ENCODE assay signal across 35 cellular contexts in genomic region chr4:129481107-129481506, GRCh38.
"Had no signal": no experiment of that assay in that cellular context is flagged by ENCODE, and none has a peak within 500 bp of the region (broad histone marks: within the 10 kb centered on the region; RNA-seq: fewer than 3 reads in every experiment).

No MANE protein-coding gene starts in this region.

- H3K4me3 ChIP-seq: MG63 had no signal

- H3K9me3 ChIP-seq: MG63 had no signal

- DNase-seq: Kasumi-1, MG63, MM.1S, MV-4-11, NCI-H1048, NCI-H1092, NCI-H1092 treated with DMSO at 0.1 percent for 48 hours, NCI-H1105, NCI-H1105 treated with DMSO at 0.1 percent for 48 hours, NCI-H1417, NCI-H1417 treated with DMSO at 0.1 percent for 48 hours, NCI-H1436, NCI-H1436 treated with DMSO at 0.1 percent for 48 hours, NCI-H146, NCI-H1694, NCI-H1694 treated with DMSO at 0.1 percent for 48 hours, NCI-H187, NCI-H187 treated with DMSO at 0.1 percent for 48 hours, NCI-H1930, NCI-H2029, NCI-H2029 treated with DMSO at 0.1 percent for 48 hours, NCI-H2081, NCI-H2081 treated with DMSO at 0.1 percent for 48 hours, NCI-H2107, NCI-H2171, NCI-H2171 treated with DMSO at 0.1 percent for 48 hours, NCI-H2227 treated with DMSO at 0.1 percent for 48 hours, NCI-H226, NCI-H345, NCI-H446, NCI-H446 treated with DMSO at 0.1 percent for 48 hours, NCI-H510A, NCI-H510A treated with DMSO at 0.1 percent for 48 hours, NCI-H524, NCI-H524 treated with DMSO at 0.1 percent for 48 hours had no signal

- H3K27me3 ChIP-seq: MG63 had no signal

- H3K36me3 ChIP-seq: MG63 had no signal
